ENCODE assay signal across 18 cellular contexts in the genomic region with DNA sequence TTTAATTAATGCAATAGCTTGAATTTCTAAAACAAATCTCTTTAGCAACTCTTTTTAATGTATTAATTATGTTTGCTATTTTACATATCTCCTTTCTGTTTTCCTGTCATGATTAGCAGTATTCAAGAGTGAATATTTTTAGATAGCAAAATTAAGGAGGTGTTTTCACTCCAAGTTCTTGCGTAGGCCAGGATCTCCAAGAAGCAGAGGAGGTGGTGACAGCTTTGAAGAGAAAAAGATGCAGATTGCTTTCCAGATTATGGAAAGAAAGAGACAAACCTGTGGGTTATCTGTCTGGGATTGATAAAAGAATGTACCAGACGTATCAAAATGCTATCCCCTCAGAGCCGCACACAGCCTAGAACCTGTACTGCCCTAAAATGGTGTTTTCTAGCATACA.
"Had no signal": no experiment of that assay in that cellular context is flagged by ENCODE, and none has a peak within 500 bp of the region (broad histone marks: within the 10 kb centered on the region; RNA-seq: fewer than 3 reads in every experiment).

No MANE protein-coding gene starts in this region.

- DNase-seq: colonic mucosa; cortex of kidney; dermis blood vessel endothelial cell; dorsolateral prefrontal cortex; effector CD4-positive, alpha-beta T cell; effector CD8-positive, alpha-beta T cell; effector memory CD4-positive, alpha-beta T cell; effector memory CD8-positive, alpha-beta T cell; endodermal cell; erythroblast; esophagus squamous epithelium; foreskin fibroblast; foreskin keratinocyte; foreskin melanocyte; gastrocnemius medialis; glutamatergic neuron; heart left ventricle; heart right ventricle had no signal
